17 cellular contexts compared by ENCODE assay signal in the genomic region with DNA sequence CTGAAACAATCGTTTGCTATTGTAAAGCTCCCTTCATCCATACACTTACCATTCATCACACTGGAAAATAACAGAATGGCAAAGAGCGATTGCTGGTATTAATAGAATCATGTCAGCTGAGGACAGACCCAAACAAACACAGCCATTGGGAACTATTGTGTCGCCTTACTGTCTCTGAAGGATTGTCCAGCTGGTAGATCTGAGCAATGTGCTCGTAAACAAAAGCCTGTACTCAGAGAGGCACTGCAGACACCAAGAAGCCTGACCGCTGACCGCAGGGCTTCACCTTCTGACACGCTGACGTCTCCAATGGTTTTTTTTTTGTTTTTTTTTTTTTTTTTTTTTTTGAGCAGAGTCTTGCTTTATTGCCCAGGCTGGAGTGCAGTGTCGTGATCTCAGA.
DNase-seq lines count a peak whose midpoint lies in the region; ATAC-seq and TF ChIP-seq lines count a peak whose summit lies in the region.
"Had no signal": no experiment of that assay in that cellular context is flagged by ENCODE, and none has a peak within 500 bp of the region (broad histone marks: within the 10 kb centered on the region; RNA-seq: fewer than 3 reads in every experiment).

No MANE protein-coding gene starts in this region.

- TF ChIP-seq CTCF in tibial nerve (IDR thresholded peaks at IDR 0.05): no peak

- DNase-seq in Right ventricle myocardium inferior (ENCODE audit: missing footprints) (no peak), right cardiac atrium (no peak), hippocampal formation (lab: John Stamatoyannopoulos, UW) (peak; percentile 52 to 90), substantia nigra (lab: John Stamatoyannopoulos, UW) (peak in 36 of 49 donors; percentile 17 to 89 (median 52)), tibial nerve (ENCODE audit: low spot score in 2 of 2) (no peak)
- DNase-seq in activated CD8-positive, alpha-beta memory T cell treated with anti-CD3 and anti-CD28 coated beads for 24 hours: no peak
- DNase-seq: activated CD4-positive, alpha-beta T cell treated with anti-CD3 and anti-CD28 coated beads, Interleukin-2, amount 50 U/mL, for 1 hour; activated naive CD8-positive, alpha-beta T cell treated with anti-CD3 and anti-CD28 coated beads for 36 hours; activated T-cell treated with anti-CD3 and anti-CD28 coated beads, Interleukin-2, amount 50 U/mL, for 48 hours; CD4-positive, alpha-beta memory T cell; cerebellar nuclear complex; NCI-H226; upper lobe of right lung had no signal

- H3K27me3 ChIP-seq in right cardiac atrium (ENCODE audit: control insufficient read depth, insufficient read depth) (no peaks in the 10 kb centered on the region), tibial nerve (no peaks in the 10 kb centered on the region)

- TF ChIP-seq POLR2A in tibial nerve (IDR thresholded peaks at IDR 0.05): no peak

- TF ChIP-seq EP300 in tibial nerve (IDR thresholded peaks at IDR 0.05): no peak

- no peaks in the 10 kb centered on the region for H3K9me3 ChIP-seq in right cardiac atrium (ENCODE audit: control insufficient read depth, low read length)
- H3K9me3 ChIP-seq in tibial nerve: no peaks in the 10 kb centered on the region
- H3K9me3 ChIP-seq: HAP-1, upper lobe of right lung had no signal

- no peak overlapping the region for H3K27ac ChIP-seq in right cardiac atrium (ENCODE audit: low read length)
- H3K27ac ChIP-seq in angular gyrus (ENCODE audit: low read depth, low read length): peak overlapping the region; percentile 81
- H3K27ac ChIP-seq in substantia nigra (ENCODE audit: low read depth, low read length, poor library complexity, severe bottlenecking): peak overlapping the region; percentile 93
- H3K27ac ChIP-seq in tibial nerve: no peak overlapping the region
- H3K27ac ChIP-seq: upper lobe of right lung had no signal

- no peak overlapping the region for H3K4me3 ChIP-seq in right cardiac atrium (ENCODE audit: low read length)
- no peak overlapping the region for H3K4me3 ChIP-seq in tibial nerve
- H3K4me3 ChIP-seq: HAP-1, upper lobe of right lung had no signal

- intact Hi-C loops in Right ventricle myocardium inferior (cut with DNase I) (no loop called here), right cardiac atrium (cut with DNase I) (no loop called here)

- H3K4me1 ChIP-seq in right cardiac atrium (ENCODE audit: control insufficient read depth, insufficient read depth, low read length) (no peaks in the 10 kb centered on the region), tibial nerve (peaks cover 0 to 18% (median 2%) of the 10 kb centered on the region in 4 donors)
- H3K4me1 ChIP-seq: HAP-1, upper lobe of right lung had no signal

- H3K36me3 ChIP-seq in tibial nerve: no peaks in the 10 kb centered on the region
- H3K36me3 ChIP-seq: HAP-1, upper lobe of right lung had no signal

- 75% methylated on average over 9 of the region's 9 CpGs for WGBS in right cardiac atrium
- WGBS in tibial nerve, 2 donors: 33 to 39% methylated on average over 9 of the region's 9 CpGs

- ATAC-seq in Right ventricle myocardium inferior (peak; percentile 64), right cardiac atrium (no peak), GM21526 (IDR thresholded peaks at IDR 0.05; ENCODE audit: low FRiP score, unreplicated experiment) (no peak)
- ATAC-seq: stimulated activated memory B cell treated with anti-CD40 and anti-IgM and Interleukin-4, amounts not matched to agents 10 μg/mL and 1 μg/mL and 100 μg/mL, for 72 hours; upper lobe of right lung had no signal

Comparison
In these comparisons a context has a peak if more than half of its experiments do, and no peak if none do; other contexts are left out.
1. DNase-seq: peak in hippocampal formation (2 of 2) and substantia nigra (36 of 49); none in Right ventricle myocardium inferior (single experiment), right cardiac atrium (0 of 3), tibial nerve (0 of 2) and activated CD8-positive, alpha-beta memory T cell treated with anti-CD3 and anti-CD28 coated beads for 24 hours (single experiment).
2. H3K27ac ChIP-seq: peak in angular gyrus (single experiment) and substantia nigra (single experiment); none in right cardiac atrium (single experiment) and tibial nerve (0 of 4).